ENCODE assay signal across 1 cellular context in genomic region chr12:55727643-55728184, GRCh38.
A peak's percentile ranks its signal among the peaks of the same experiment; 100 is the strongest.
TF ChIP-seq lines count a peak whose summit lies in the region.

No MANE protein-coding gene starts in this region.

TF ChIP-seq in GM12878, 131 proteins besides CTCF, POLR2A, EP300 and RAD21:
- TF ChIP-seq E2F8 (IDR thresholded peaks at IDR 0.05; ENCODE audit: low read depth, partially characterized antibody) (no peak), CREB1 (IDR thresholded peaks at IDR 0.05; ENCODE audit: low read depth) (0 out of 2 replicates have a peak, but pooled peaks have one; percentile 1), ATF2 (IDR thresholded peaks at IDR 0.05; ENCODE audit: low read length) (no peak), HSF1 (IDR thresholded peaks at IDR 0.05; ENCODE audit: low read depth, low read length) (no peak), ZNF687 (IDR thresholded peaks at IDR 0.05) (no peak), YBX1 (IDR thresholded peaks at IDR 0.05) (no peak), MTA2 (IDR thresholded peaks at IDR 0.05; ENCODE audit: low read depth) (0 out of 2 replicates have a peak, but pooled peaks have one; percentile 14), TCF12 (IDR thresholded peaks at IDR 0.05; ENCODE audit: low read depth, low read length) (no peak), POU2F2 (IDR thresholded peaks at IDR 0.05; ENCODE audit: borderline replicate concordance, low read depth, low read length) (no peak)
